In genomic region chr21:40186036-40186435, GRCh38 we compare ENCODE assay signal across 35 cellular contexts.
DNase-seq lines count a peak whose midpoint lies in the region; ATAC-seq, FAIRE-seq and TF ChIP-seq lines count a peak whose summit lies in the region.
"Had no signal": no experiment of that assay in that cellular context is flagged by ENCODE, and none has a peak within 500 bp of the region (broad histone marks: within the 10 kb centered on the region; RNA-seq: fewer than 3 reads in every experiment).

No MANE protein-coding gene starts in this region.

- FAIRE-seq in HepG2 (lab: Jason Lieb, UNC): no peak
- FAIRE-seq: A204.1, bronchial epithelial cell, H1, TTC549 had no signal

- no peaks in the 10 kb centered on the region for H3K79me2 ChIP-seq in HepG2 (ENCODE audit: insufficient read depth, low read length)
- H3K79me2 ChIP-seq: hepatocyte had no signal

- H3K27ac ChIP-seq in liver (ENCODE audit: low read depth in 1 of 2, low read length in 2 of 2): peak overlapping the region in 1 of 2 donors; percentile 42
- no peak overlapping the region for H3K27ac ChIP-seq in HepG2 (ENCODE audit: extremely low read length, insufficient read depth, low read length)
- H3K27ac ChIP-seq: epithelial cell of prostate, hepatocyte, psoas muscle, testis had no signal

- WGBS in liver: 35% methylated on average over 6 of the region's 6 CpGs
- 4% methylated on average over 6 of the region's 6 CpGs for WGBS in HepG2 (ENCODE audit: low lambda C conversion rate)

- no peak overlapping the region for H3K9ac ChIP-seq in liver (ENCODE audit: low read depth in 1 of 2, low read length in 2 of 2)
- no peak overlapping the region for H3K9ac ChIP-seq in HepG2 (ENCODE audit: insufficient read depth, low read depth, low read length)
- H3K9ac ChIP-seq: SK-N-SH had no signal

- TF ChIP-seq EP300 in HepG2 (IDR thresholded peaks at IDR 0.05; ENCODE audit: low read depth in 2 of 2, low read length in 2 of 2) (no peak), HepG2 (CRISPR knock-in tag; IDR thresholded peaks at IDR 0.05; ENCODE audit: borderline replicate concordance) (no peak)

- H4K20me1 ChIP-seq in HepG2 (ENCODE audit: insufficient read depth, low read length): no peaks in the 10 kb centered on the region

- CTCF ChIA-PET in HepG2 (lab: Yijun Ruan, JAX; ENCODE audit: low intra/inter-chr PET ratio, low total read pairs): no interaction called here

- no peak for TF ChIP-seq RAD21 in liver (IDR thresholded peaks at IDR 0.05)
- TF ChIP-seq RAD21 in HepG2 (CRISPR knock-in tag; IDR thresholded peaks at IDR 0.05): no peak

- no TSS peak for BruUV-seq in HepG2 (replicated peaks; lab: Mats Ljungman, UMichigan)

- H3K27me3 ChIP-seq in liver (ENCODE audit: control insufficient read depth in 4 of 4, insufficient read depth in 4 of 4, low read length in 3 of 4) (no peaks in the 10 kb centered on the region), HepG2 (ENCODE audit: control insufficient read depth in 1 of 2, insufficient read depth in 2 of 2, low read length in 2 of 2) (no peaks in the 10 kb centered on the region; a peak in 1 of 5 replicates)
- H3K27me3 ChIP-seq: testis had no signal

- H3K4me3 ChIP-seq in liver (ENCODE audit: low read depth in 1 of 3, low read length in 3 of 3) (no peak overlapping the region), HepG2 (replicated peaks in 1 of 3; ENCODE audit: insufficient read depth in 1 of 3, low read depth in 2 of 3, low read length in 3 of 3) (no peak overlapping the region), astrocyte of the cerebellum (ENCODE audit: low read depth, low read length) (no peak overlapping the region)
- H3K4me3 ChIP-seq: hepatocyte, mucosa of descending colon, psoas muscle, testis had no signal

- TF ChIP-seq POLR2A in HepG2 (IDR thresholded peaks at IDR 0.05; ENCODE audit: insufficient read depth in 1 of 2, low read depth in 2 of 2, low read length in 2 of 2): no peak

- no peak overlapping the region for H3K4me3 Mint-ChIP-seq in stimulated activated effector memory CD8-positive, alpha-beta T cell treated with anti-CD3 and anti-CD28 coated beads, Interleukin-12 subunit alpha, Interleukin-12 subunit beta, amount 100 ng/mL, for 72 hours
- H3K4me3 Mint-ChIP-seq: activated naive CD8-positive, alpha-beta T cell treated with anti-CD3 and anti-CD28 coated beads, Interleukin-2, amount 50 U/mL, for 24 hours; natural killer cell; T-helper 1 cell treated with Interleukin-12 subunit alpha and Interleukin-12 subunit beta and Interleukin-4 antibody, amounts not matched to agents 30 μg/mL and 1 μg/mL, for 36 hours had no signal

- no peak overlapping the region for H3K4me2 ChIP-seq in HepG2 (ENCODE audit: low read depth, low read length)
- H3K4me2 ChIP-seq: hepatocyte, SK-N-SH had no signal

- H3K9me3 Mint-ChIP-seq in stimulated activated effector memory CD8-positive, alpha-beta T cell treated with anti-CD3 and anti-CD28 coated beads, Interleukin-12 subunit alpha, Interleukin-12 subunit beta, amount 100 ng/mL, for 72 hours: peaks cover 16% of the 10 kb centered on the region

- H3K4me1 ChIP-seq in liver (ENCODE audit: control insufficient read depth in 4 of 4, insufficient read depth in 4 of 4, low read length in 3 of 4): no peaks in the 10 kb centered on the region
- H3K4me1 ChIP-seq in HepG2 (ENCODE audit: insufficient read depth, low read length): no peaks in the 10 kb centered on the region
- H3K4me1 ChIP-seq: psoas muscle, testis had no signal

- no peaks in the 10 kb centered on the region for H3K4me1 Mint-ChIP-seq in stimulated activated effector memory CD8-positive, alpha-beta T cell treated with anti-CD3 and anti-CD28 coated beads, Interleukin-12 subunit alpha, Interleukin-12 subunit beta, amount 100 ng/mL, for 72 hours
- H3K4me1 Mint-ChIP-seq: activated naive CD8-positive, alpha-beta T cell treated with anti-CD3 and anti-CD28 coated beads, Interleukin-2, amount 50 U/mL, for 24 hours had no signal

- H3K36me3 ChIP-seq in liver (ENCODE audit: control insufficient read depth in 4 of 4, insufficient read depth in 3 of 4, low read depth in 1 of 4, low read length in 3 of 4) (no peaks in the 10 kb centered on the region), HepG2 (replicated peaks in 1 of 2; ENCODE audit: control insufficient read depth in 1 of 2, insufficient read depth in 2 of 2, low read length in 2 of 2) (no peaks in the 10 kb centered on the region)

- no peaks in the 10 kb centered on the region for H3K36me3 Mint-ChIP-seq in stimulated activated effector memory CD8-positive, alpha-beta T cell treated with anti-CD3 and anti-CD28 coated beads, Interleukin-12 subunit alpha, Interleukin-12 subunit beta, amount 100 ng/mL, for 72 hours

- no peak for DNase-seq in HepG2 (ENCODE audit: low spot score)
- DNase-seq in astrocyte of the cerebellum (ENCODE audit: low read depth): peak; percentile 62
- no peak for DNase-seq in left lobe of liver (ENCODE audit: low spot score)
- no peak for DNase-seq in AML-193 (lab: John Stamatoyannopoulos, UW)
- DNase-seq in stimulated activated naive CD4-positive, alpha-beta T cell treated with Interleukin-2 at 50 U/mL for 16 hours (lab: John Stamatoyannopoulos, UW): no peak
- DNase-seq in CD1c-positive myeloid dendritic cell (ENCODE audit: extremely low spot score): no peak
- DNase-seq in stimulated activated effector memory CD8-positive, alpha-beta T cell treated with anti-CD3 and anti-CD28 coated beads, Interleukin-12 subunit alpha, Interleukin-12 subunit beta, amount 100 ng/mL, for 72 hours (ENCODE audit: low spot score in 2 of 2): no peak
- DNase-seq: activated CD4-positive, alpha-beta T cell treated with anti-CD3 and anti-CD28 coated beads, Interleukin-2, amount 50 U/mL, for 4 hours; activated CD4-positive, CD25-positive, alpha-beta regulatory T cell; activated naive CD8-positive, alpha-beta T cell treated with anti-CD3 and anti-CD28 coated beads, Interleukin-2, amount 50 U/mL, for 24 hours; activated T-cell treated with anti-CD3 and anti-CD28 coated beads, Interleukin-2, amount 50 U/mL, for 48 hours; C1 segment of cervical spinal cord; COR-L47; effector CD4-positive, alpha-beta T cell; mammary epithelial cell; mucosa of descending colon; natural killer cell; NCI-H1092 treated with DMSO at 0.1 percent for 48 hours; NCI-H187; NCI-H2171; NCI-H510A treated with DMSO at 0.1 percent for 48 hours; NK-92 treated with Interleukin-12 subunit alpha and Interleukin-12 subunit beta, amount 100 ng/mL, for 24 hours; PC-3; psoas muscle; SK-N-SH; stimulated activated naive CD4-positive, alpha-beta T cell; testis had no signal

- in situ Hi-C loops in HepG2 (cut with HindIII; ENCODE audit: extremely low pct_ligation_motif_present, low pct_unique_long_range_greater_than_20kb) (no loop called here), astrocyte of the cerebellum (cut with HindIII; ENCODE audit: low sequenced_read_pairs) (no loop called here)

- no peak for ATAC-seq in HepG2
- ATAC-seq in left lobe of liver: peak; percentile 42
- ATAC-seq in stimulated activated effector memory CD8-positive, alpha-beta T cell treated with anti-CD3 and anti-CD28 coated beads, Interleukin-12 subunit alpha, Interleukin-12 subunit beta, amount 100 ng/mL, for 72 hours: no peak
- ATAC-seq: activated naive CD8-positive, alpha-beta T cell treated with anti-CD3 and anti-CD28 coated beads, Interleukin-2, amount 50 U/mL, for 24 hours; mucosa of descending colon; PC-3; psoas muscle had no signal

- intact Hi-C loops in HepG2 (cut with micrococcal nuclease; ENCODE audit: unreplicated experiment): no loop called here

- H3K9me3 ChIP-seq in liver (ENCODE audit: control insufficient read depth in 4 of 4, low read length in 3 of 4): no peaks in the 10 kb centered on the region
- peaks cover 93% of the 10 kb centered on the region for H3K9me3 ChIP-seq in HepG2 (ENCODE audit: low read length)
- H3K9me3 ChIP-seq: mucosa of descending colon, psoas muscle, SK-N-SH, testis had no signal

- POLR2A ChIA-PET in HepG2 (lab: Yijun Ruan, JAX): no interaction called here

- H3K27ac Mint-ChIP-seq in stimulated activated effector memory CD8-positive, alpha-beta T cell treated with anti-CD3 and anti-CD28 coated beads, Interleukin-12 subunit alpha, Interleukin-12 subunit beta, amount 100 ng/mL, for 72 hours: no peak overlapping the region
- H3K27ac Mint-ChIP-seq: activated naive CD8-positive, alpha-beta T cell treated with anti-CD3 and anti-CD28 coated beads, Interleukin-2, amount 50 U/mL, for 24 hours; natural killer cell; T-helper 1 cell treated with Interleukin-12 subunit alpha and Interleukin-12 subunit beta and Interleukin-4 antibody, amounts not matched to agents 30 μg/mL and 1 μg/mL, for 36 hours had no signal

- TF ChIP-seq CTCF in liver (IDR thresholded peaks at IDR 0.05; ENCODE audit: low read depth, low read length, missing input control) (no peak), HepG2 (CRISPR knock-in tag; IDR thresholded peaks at IDR 0.05) (no peak), astrocyte of the cerebellum (IDR thresholded peaks at IDR 0.05; ENCODE audit: low read depth, low read length, missing control alignments) (no peak)

- no peak overlapping the region for H2AFZ ChIP-seq in HepG2 (ENCODE audit: low read length)
- H2AFZ ChIP-seq: hepatocyte had no signal

TF ChIP-seq in liver, 16 proteins besides CTCF, POLR2A, EP300 and RAD21:
- no peak for TF ChIP-seq ATF3 (IDR thresholded peaks at IDR 0.05)
- TF ChIP-seq SP1 (IDR thresholded peaks at IDR 0.05): peak; percentile 21
- peak; percentile 81 for TF ChIP-seq NR2F2 (IDR thresholded peaks at IDR 0.05)
TF ChIP-seq in liver: peak in this region for 2.

TF ChIP-seq in HepG2, 621 proteins besides CTCF, POLR2A, EP300 and RAD21 (continues in another document):
- no peak for TF ChIP-seq STAT5B (CRISPR knock-in tag; IDR thresholded peaks at IDR 0.05)
- no peak for TF ChIP-seq ZNF383 (CRISPR knock-in tag; IDR thresholded peaks at IDR 0.05; ENCODE audit: borderline replicate concordance)
- no peak for TF ChIP-seq ARHGAP35 (CRISPR knock-in tag; IDR thresholded peaks at IDR 0.05; ENCODE audit: borderline replicate concordance)
- TF ChIP-seq ZNF292 (CRISPR knock-in tag; IDR thresholded peaks at IDR 0.05; ENCODE audit: borderline replicate concordance, low read depth): no peak
- TF ChIP-seq RORA (CRISPR knock-in tag; IDR thresholded peaks at IDR 0.05): no peak
- TF ChIP-seq TBL1XR1 (IDR thresholded peaks at IDR 0.05; ENCODE audit: borderline replicate concordance, low read length, partially characterized antibody): no peak
- no peak for TF ChIP-seq ZNF605 (CRISPR knock-in tag; IDR thresholded peaks at IDR 0.05)
- TF ChIP-seq NFKB2 (CRISPR knock-in tag; IDR thresholded peaks at IDR 0.05; ENCODE audit: borderline replicate concordance): no peak
- TF ChIP-seq AGO2 (optimal IDR thresholded peaks at IDR 0.05; ENCODE audit: low read depth, low read length): no peak
- no peak for TF ChIP-seq ZBTB7A (CRISPR knock-in tag; IDR thresholded peaks at IDR 0.05)
- TF ChIP-seq ZNF350 (CRISPR knock-in tag; IDR thresholded peaks at IDR 0.05; ENCODE audit: borderline replicate concordance, low read depth): no peak
- TF ChIP-seq ZNF572 (CRISPR knock-in tag; IDR thresholded peaks at IDR 0.05): no peak
- no peak for TF ChIP-seq ZNF674 (CRISPR knock-in tag; IDR thresholded peaks at IDR 0.05; ENCODE audit: low read depth)
